In the genomic region with DNA sequence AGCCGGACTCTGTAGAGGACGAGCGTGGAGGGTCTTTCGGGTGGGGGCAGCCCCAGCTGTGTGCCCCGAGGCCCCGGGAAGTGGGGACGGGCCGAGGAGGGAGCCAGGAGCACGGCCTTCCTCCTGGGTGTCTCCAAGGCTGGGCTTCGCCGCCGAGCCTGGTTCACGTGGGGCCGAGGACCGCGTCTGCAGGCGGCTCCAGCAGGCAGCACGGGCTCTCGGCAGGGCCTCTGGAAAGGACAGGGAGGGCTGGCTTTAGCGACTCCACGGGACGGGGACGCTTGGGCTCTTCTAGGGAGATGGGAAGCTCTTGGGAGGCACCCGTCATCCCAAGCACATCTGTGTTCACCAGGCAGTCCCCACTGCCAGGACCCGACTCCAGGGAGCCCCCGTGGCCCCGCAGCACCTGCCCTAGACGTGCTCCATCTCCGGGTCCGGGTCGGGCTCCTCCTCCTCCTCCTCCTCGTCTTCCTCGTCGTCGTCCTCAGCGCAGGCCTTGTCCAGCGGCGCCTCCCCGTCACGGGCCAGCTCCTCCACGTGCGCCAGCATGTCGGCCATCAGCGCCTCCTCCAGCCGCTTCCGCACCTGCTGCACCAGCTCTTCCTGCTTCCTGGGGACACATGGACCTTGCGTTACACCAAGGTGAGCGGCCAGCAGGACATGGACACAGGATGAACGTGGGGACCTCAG, we compare ENCODE assay signal across 20 cellular contexts. TPM values are rescaled to one million over a fixed set of nuclear protein-coding genes. Genes with fewer than 3 reads are reported as not detected.
A peak's percentile ranks its signal among the peaks of the same experiment; 100 is the strongest.
DNase-seq lines count a peak whose midpoint lies in the region; ATAC-seq, FAIRE-seq and TF ChIP-seq lines count a peak whose summit lies in the region.
"Had no signal": no experiment of that assay in that cellular context is flagged by ENCODE, and none has a peak within 500 bp of the region (broad histone marks: within the 10 kb centered on the region; RNA-seq: fewer than 3 reads in every experiment).

No MANE protein-coding gene starts in this region.

- H3K27me3 ChIP-seq in K562 (ENCODE audit: control insufficient read depth in 2 of 2, insufficient read depth in 2 of 2, low read length in 2 of 2) (no peaks in the 10 kb centered on the region), sigmoid colon (no peaks in the 10 kb centered on the region)
- H3K27me3 ChIP-seq: Peyer's patch had no signal

- TF ChIP-seq RAD21 in K562 (CRISPR knock-in tag; conservative IDR thresholded peaks at IDR 0.05 in 1 of 2, IDR thresholded peaks at IDR 0.05 in 1 of 2) = no peak

- no peaks in the 10 kb centered on the region; the same call in 1 of the 2 replicates for H4K20me1 ChIP-seq in K562 (replicated peaks; ENCODE audit: control insufficient read depth, insufficient read depth, low read length)

- H3K4me1 Mint-ChIP-seq in WTC11 = no peaks in the 10 kb centered on the region

- ATAC-seq in Right ventricle myocardium inferior (peak; percentile 15), K562 (no peak), WTC11 (no peak)
- ATAC-seq: HCT116 had no signal

- TF ChIP-seq EP300 in K562 (IDR thresholded peaks at IDR 0.05; ENCODE audit: low read length) (no peak), sigmoid colon (IDR thresholded peaks at IDR 0.05) (no peak)

- intact Hi-C loops in Right ventricle myocardium inferior (cut with DNase I) (no loop called here), cardiac septum (cut with DNase I) (no loop called here), K562 (cut with micrococcal nuclease) (no loop called here), sigmoid colon (cut with DNase I) (no loop called here)

- H3K36me3 ChIP-seq in K562 (ENCODE audit: control insufficient read depth, insufficient read depth, low read length) = peaks cover 66% of the 10 kb centered on the region; the same call in 2 of the 3 replicates
- H3K36me3 ChIP-seq in sigmoid colon = peaks cover 18 to 66% (median 36%) of the 10 kb centered on the region in 4 donors

- peaks cover 24% of the 10 kb centered on the region for H3K36me3 Mint-ChIP-seq in WTC11

- H3K9me3 ChIP-seq in K562 (replicated peaks; ENCODE audit: control insufficient read depth, insufficient read depth, low read depth, low read length) (no peaks in the 10 kb centered on the region), sigmoid colon (no peaks in the 10 kb centered on the region)
- H3K9me3 ChIP-seq: Peyer's patch, SK-N-SH had no signal

- WGBS in K562 (ENCODE audit: insufficient coverage, low coverage, missing lambda C conversion rate) = 85% methylated on average over 33 of the region's 49 CpGs
- 91% methylated on average over 49 of the region's 49 CpGs for WGBS in sigmoid colon, 2 donors

- H2AFZ ChIP-seq in K562 (ENCODE audit: low read depth, low read length) = no peak overlapping the region

- FAIRE-seq in K562 (lab: Jason Lieb, UNC) (no peak), GM12892 (lab: Jason Lieb, UNC) (no peak)
- FAIRE-seq: A204.1, G401.6, GM19239 had no signal

- H3K9ac ChIP-seq in K562 (ENCODE audit: insufficient read depth in 1 of 2, low read depth in 2 of 2, low read length in 2 of 2) = peak overlapping the region in 1 of 2 experiments; percentile 14; a peak in 1 of 4 replicates
- H3K9ac ChIP-seq: SK-N-SH had no signal

- H3K9me3 Mint-ChIP-seq in WTC11 = no peaks in the 10 kb centered on the region
- H3K9me3 Mint-ChIP-seq: CD4-positive, alpha-beta T cell had no signal

- BruUV-seq in K562 (replicated peaks; lab: Mats Ljungman, UMichigan) = no TSS peak

- peaks cover 7 to 51% of the 10 kb centered on the region in 2 experiments; a peak in 3 of 5 replicates for H3K4me1 ChIP-seq in K562 (replicated peaks in 1 of 2; ENCODE audit: control insufficient read depth in 2 of 2, insufficient read depth in 2 of 2, low read length in 2 of 2)
- no peaks in the 10 kb centered on the region for H3K4me1 ChIP-seq in sigmoid colon
- H3K4me1 ChIP-seq: Peyer's patch had no signal

- TF ChIP-seq POLR2A in K562 (conservative IDR thresholded peaks at IDR 0.05) (no peak), sigmoid colon (IDR thresholded peaks at IDR 0.05) (no peak), GM12892 (IDR thresholded peaks at IDR 0.05; ENCODE audit: low read depth, low read length) (no peak)

- H3K79me2 ChIP-seq in K562 (ENCODE audit: control insufficient read depth, insufficient read depth, low read length) = no peaks in the 10 kb centered on the region

- H3K4me3 ChIP-seq in K562 (no peak overlapping the region), sigmoid colon (no peak overlapping the region)
- H3K4me3 ChIP-seq: Peyer's patch had no signal

- DNase-seq in Right ventricle myocardium inferior (ENCODE audit: missing footprints) (no peak), cardiac septum (ENCODE audit: low spot score) (no peak), NCI-H1105 (lab: John Stamatoyannopoulos, UW) (peak; percentile 63), K562 (ENCODE audit: extremely low read depth in 1 of 4, low spot score in 3 of 4) (peak in 1 of 4 experiments; percentile 4), sigmoid colon (peak; percentile 63), GM12892 (ENCODE audit: insufficient read length) (no peak), WTC11 (ENCODE audit: low spot score) (no peak)
- DNase-seq in activated T-cell treated with anti-CD3 and anti-CD28 coated beads, Interleukin-2, amount 50 U/mL, for 48 hours = no peak
- DNase-seq: CD4-positive, alpha-beta T cell; DND-41; GOT3; NCI-H187 treated with DMSO at 0.1 percent for 48 hours; NCI-H2171 treated with DMSO at 0.1 percent for 48 hours; Peyer's patch; SK-N-SH had no signal

- no peak overlapping the region for H3K4me3 Mint-ChIP-seq in WTC11
- H3K4me3 Mint-ChIP-seq: CD4-positive, alpha-beta T cell had no signal

- in situ Hi-C loops in K562 (cut with MboI) = no loop called here

- no peaks in the 10 kb centered on the region for H3K9me1 ChIP-seq in K562 (ENCODE audit: control insufficient read depth, insufficient read depth, low read length)

- no peak overlapping the region for H3K27ac ChIP-seq in K562 (ENCODE audit: extremely low read depth, low read depth, low read length)
- peak overlapping the region in 1 of 4 donors; percentile 11 for H3K27ac ChIP-seq in sigmoid colon
- H3K27ac ChIP-seq: Peyer's patch had no signal

- no peak overlapping the region for H3K4me2 ChIP-seq in K562 (ENCODE audit: insufficient read depth, low read length)
- H3K4me2 ChIP-seq: SK-N-SH had no signal

- no peaks in the 10 kb centered on the region for H3K27me3 Mint-ChIP-seq in WTC11 (ENCODE audit: low read depth)
- H3K27me3 Mint-ChIP-seq: CD4-positive, alpha-beta T cell had no signal

- POLR2A ChIA-PET in K562 (lab: Yijun Ruan, JAX) = interaction anchor here (4.0 kb wide), 1 partner anchor 12 kb away, joined by 40 read pairs; a partner anchor contains a TSS
- POLR2A ChIA-PET in WTC11 (lab: Charles Lee) = no interaction called here

- CTCF ChIA-PET in K562 (lab: Yijun Ruan, JAX; ENCODE audit: low intra/inter-chr PET ratio) = no interaction called here
- CTCF ChIA-PET in WTC11 (lab: Charles Lee) = interaction anchor here (1.2 to 4.1 kb wide), 2 partner anchors 24 to 32 kb away, joined by 3 to 17 read pairs; no protein-coding TSS in a partner anchor

- no peak overlapping the region for H3K27ac Mint-ChIP-seq in WTC11
- H3K27ac Mint-ChIP-seq: CD4-positive, alpha-beta T cell had no signal

- TF ChIP-seq CTCF in K562 (IDR thresholded peaks at IDR 0.05 in 2 of 3, conservative IDR thresholded peaks at IDR 0.05 in 1 of 3; ENCODE audit: insufficient read depth in 2 of 3, low read depth in 1 of 3, low read length in 3 of 3) (no peak), sigmoid colon (IDR thresholded peaks at IDR 0.05) (no peak), WTC11 (IDR thresholded peaks at IDR 0.05) (no peak)

RNA-seq across cellular contexts. Expression of a gene that starts 9.9 kb away (rescaled TPM):
- total RNA-seq in Right ventricle myocardium inferior (9.6 TPM), cardiac septum (8.3 TPM), K562 (2014; rRNA removed) (39.3 and 48.8 TPM in 2 replicates), K562 (2014; rRNA removed; fragmentation: Illumina TruSeq; extraction: Trizol) (5.7 and 6.5 TPM in 2 replicates), K562 (2015; rRNA removed; fragmentation: Illumina TruSeq; extraction: Trizol) (9.5 and 9.8 TPM in 2 replicates), K562 (2021) (34.0 and 35.9 TPM in 2 replicates), sigmoid colon (10 to 100 TPM in 3 of 4 donors, 1 to 10 TPM in 1; 7.4 to 16.1 (median 12.9) TPM), WTC11 (2021) (69.5 to 80.5 TPM (median 78.2 TPM) in 3 replicates)
- total RNA-seq in K562 (2011; cell fraction: chromatin; rRNA removed; ENCODE audit: low replicate concordance) = 1.3 and 3.7 TPM in 2 replicates
- total RNA-seq in K562 (2011; cell fraction: nucleolus; rRNA removed) = 7.0 and 7.7 TPM in 2 replicates
- 3.1 and 3.2 TPM in 2 replicates for total RNA-seq in K562 (2011; cell fraction: nucleoplasm; rRNA removed)
- polyA plus RNA-seq in K562 (2011; rRNA removed) (2.6 and 3.3 TPM in 2 replicates), K562 (2014; fragmentation: Illumina TruSeq; extraction: Trizol) (2.6 and 4.4 TPM in 2 replicates), K562 (2014; fragmentation: Nextera tagmentation; extraction: Ambion mirVana) (1 to 10 TPM; 1.7 to 1.9 TPM), K562 (2014; rRNA removed) (11.6 and 11.9 TPM in 2 replicates), sigmoid colon (10 to 100 TPM in 1 of 3 donors, 1 to 10 TPM in 2; 4.8 to 10.3 (median 5.1) TPM)
- 3.5 and 29.9 TPM in 2 replicates for polyA plus RNA-seq in K562 (2011; cell fraction: cytosol; rRNA removed)
- 2.1 and 5.8 TPM in 2 replicates for polyA plus RNA-seq in K562 (2011; cell fraction: nucleus; rRNA removed)
- 6.4 and 7.7 TPM in 2 replicates for polyA plus RNA-seq in K562 (2012)
- polyA minus RNA-seq in K562 (2011; rRNA and poly(A)+ RNA removed) = 1.0 and 1.6 TPM in 2 replicates
- 20.2 and 21.8 TPM in 2 replicates for polyA minus RNA-seq in K562 (2011; cell fraction: cytosol; rRNA and poly(A)+ RNA removed)
- polyA minus RNA-seq in K562 (2011; cell fraction: nucleus; rRNA and poly(A)+ RNA removed) = 2.4 and 3.0 TPM in 2 replicates
- 0.49 TPM for polyA plus RNA-seq in GM12892 (2012; ENCODE audit: missing spikeins)

RNA-seq across cellular contexts. Expression of a gene that starts 14.6 kb away (rescaled TPM):
- total RNA-seq in Right ventricle myocardium inferior = 64.2 TPM
- total RNA-seq in cardiac septum = 61.8 TPM
- 89.8 and 204 TPM in 2 replicates for total RNA-seq in K562 (2011; cell fraction: chromatin; rRNA removed; ENCODE audit: low replicate concordance)
- total RNA-seq in K562 (2011; cell fraction: nucleolus; rRNA removed) = 153 TPM in 2 replicates
- 99.7 and 106 TPM in 2 replicates for total RNA-seq in K562 (2011; cell fraction: nucleoplasm; rRNA removed)
- 135 and 157 TPM in 2 replicates for total RNA-seq in K562 (2014; rRNA removed)
- 11.4 and 12.6 TPM in 2 replicates for total RNA-seq in K562 (2014; rRNA removed; fragmentation: Illumina TruSeq; extraction: Trizol)
- 51.9 and 62.9 TPM in 2 replicates for total RNA-seq in K562 (2015; rRNA removed; fragmentation: Illumina TruSeq; extraction: Trizol)
- 114 and 137 TPM in 2 replicates for total RNA-seq in K562 (2021)
- 30.9 and 37.9 TPM in 2 replicates for polyA plus RNA-seq in K562 (2011; rRNA removed)
- 58.0 and 173 TPM in 2 replicates for polyA plus RNA-seq in K562 (2011; cell fraction: cytosol; rRNA removed)
- 66.0 and 127 TPM in 2 replicates for polyA plus RNA-seq in K562 (2011; cell fraction: nucleus; rRNA removed)
- 65.7 and 74.0 TPM in 2 replicates for polyA plus RNA-seq in K562 (2012)
- 7.7 and 39.8 TPM in 2 replicates for polyA plus RNA-seq in K562 (2014; fragmentation: Illumina TruSeq; extraction: Trizol)
- under 1 TPM; 0.24 to 0.52 TPM for polyA plus RNA-seq in K562 (2014; fragmentation: Nextera tagmentation; extraction: Ambion mirVana)
- polyA plus RNA-seq in K562 (2014; rRNA removed) = 94.4 and 103 TPM in 2 replicates
- polyA minus RNA-seq in K562 (2011; rRNA and poly(A)+ RNA removed) = 35.8 and 69.0 TPM in 2 replicates
- 99.0 and 105 TPM in 2 replicates for polyA minus RNA-seq in K562 (2011; cell fraction: cytosol; rRNA and poly(A)+ RNA removed)
- polyA minus RNA-seq in K562 (2011; cell fraction: nucleus; rRNA and poly(A)+ RNA removed) = 27.9 and 29.1 TPM in 2 replicates
- total RNA-seq in sigmoid colon = 10 to 100 TPM; 52.3 to 88.6 (median 71.3) TPM
- polyA plus RNA-seq in sigmoid colon = 100 to 1,000 TPM in 1 of 3 donors, 10 to 100 TPM in 2; 26.1 to 105 (median 33.0) TPM
- polyA plus RNA-seq in GM12892 (2012; ENCODE audit: missing spikeins) = 12.4 TPM
- 90.2 to 94.8 TPM (median 93.2 TPM) in 3 replicates for total RNA-seq in WTC11 (2021)

RNA-seq across cellular contexts. Expression of a gene that starts 27.2 kb away (rescaled TPM):
- total RNA-seq in Right ventricle myocardium inferior = 1,146 TPM
- total RNA-seq in cardiac septum = 697 TPM
- total RNA-seq in K562 (2011; cell fraction: chromatin; rRNA removed; ENCODE audit: low replicate concordance) = 49.4 and 136 TPM in 2 replicates
- 110 and 114 TPM in 2 replicates for total RNA-seq in K562 (2011; cell fraction: nucleolus; rRNA removed)
- 78.5 and 82.1 TPM in 2 replicates for total RNA-seq in K562 (2011; cell fraction: nucleoplasm; rRNA removed)
- total RNA-seq in K562 (2014; rRNA removed) = 203 and 259 TPM in 2 replicates
- 62.7 and 65.9 TPM in 2 replicates for total RNA-seq in K562 (2014; rRNA removed; fragmentation: Illumina TruSeq; extraction: Trizol)
- 94.2 and 104 TPM in 2 replicates for total RNA-seq in K562 (2015; rRNA removed; fragmentation: Illumina TruSeq; extraction: Trizol)
- 355 and 411 TPM in 2 replicates for total RNA-seq in K562 (2021)
- polyA plus RNA-seq in K562 (2011; rRNA removed) = 390 and 494 TPM in 2 replicates
- polyA plus RNA-seq in K562 (2011; cell fraction: cytosol; rRNA removed) = 245 and 412 TPM in 2 replicates
- 128 and 175 TPM in 2 replicates for polyA plus RNA-seq in K562 (2011; cell fraction: nucleus; rRNA removed)
- 203 and 322 TPM in 2 replicates for polyA plus RNA-seq in K562 (2012)
- 57.6 and 122 TPM in 2 replicates for polyA plus RNA-seq in K562 (2014; fragmentation: Illumina TruSeq; extraction: Trizol)
- 100 to 1,000 TPM; 225 to 394 TPM for polyA plus RNA-seq in K562 (2014; fragmentation: Nextera tagmentation; extraction: Ambion mirVana)
- polyA plus RNA-seq in K562 (2014; rRNA removed) = 329 and 366 TPM in 2 replicates
- 24.6 and 35.3 TPM in 2 replicates for polyA minus RNA-seq in K562 (2011; rRNA and poly(A)+ RNA removed)
- polyA minus RNA-seq in K562 (2011; cell fraction: cytosol; rRNA and poly(A)+ RNA removed) = 35.2 and 46.2 TPM in 2 replicates
- 26.8 and 31.8 TPM in 2 replicates for polyA minus RNA-seq in K562 (2011; cell fraction: nucleus; rRNA and poly(A)+ RNA removed)
- total RNA-seq in sigmoid colon = 100 to 1,000 TPM in 3 of 4 donors, 10 to 100 TPM in 1; 81.1 to 176 (median 122) TPM
- polyA plus RNA-seq in sigmoid colon = 100 to 1,000 TPM; 158 to 339 (median 330) TPM
- polyA plus RNA-seq in GM12892 (2012; ENCODE audit: missing spikeins) = 152 TPM
- total RNA-seq in WTC11 (2021) = 195 to 198 TPM (median 196 TPM) in 3 replicates

RNA-seq across cellular contexts. Expression of a gene that starts 54.2 kb away (rescaled TPM):
- total RNA-seq in Right ventricle myocardium inferior (not detected), cardiac septum (not detected), K562 (2014; rRNA removed) (0.12 and 0.23 TPM in 2 replicates), K562 (2014; rRNA removed; fragmentation: Illumina TruSeq; extraction: Trizol) (not detected in 2 replicates), K562 (2015; rRNA removed; fragmentation: Illumina TruSeq; extraction: Trizol) (not detected in 2 replicates), K562 (2021) (0.16 TPM in 1 of 2 replicates, not detected in the other), sigmoid colon (under 1 TPM in 1 of 4 donors, not detected in 3; 0.36 TPM), WTC11 (2021) (0.60 to 1.4 TPM (median 0.62 TPM) in 3 replicates)
- total RNA-seq in K562 (2011; cell fraction: chromatin; rRNA removed; ENCODE audit: low replicate concordance) = 0.25 and 1.2 TPM in 2 replicates
- total RNA-seq in K562 (2011; cell fraction: nucleolus; rRNA removed) = 0.53 and 0.83 TPM in 2 replicates
- total RNA-seq in K562 (2011; cell fraction: nucleoplasm; rRNA removed) = 0.44 and 0.53 TPM in 2 replicates
- polyA plus RNA-seq in K562 (2011; rRNA removed) (0.04 and 0.08 TPM in 2 replicates), K562 (2014; fragmentation: Illumina TruSeq; extraction: Trizol) (not detected in 2 replicates), K562 (2014; fragmentation: Nextera tagmentation; extraction: Ambion mirVana) (not detected), K562 (2014; rRNA removed) (0.07 and 0.27 TPM in 2 replicates), sigmoid colon (under 1 TPM in 1 of 3 donors, not detected in 2; 0.32 TPM)
- 0.06 and 0.16 TPM in 2 replicates for polyA plus RNA-seq in K562 (2011; cell fraction: cytosol; rRNA removed)
- 0.81 and 1.6 TPM in 2 replicates for polyA plus RNA-seq in K562 (2011; cell fraction: nucleus; rRNA removed)
- polyA plus RNA-seq in K562 (2012) = 0.08 TPM in 1 of 2 replicates, not detected in the other
- polyA minus RNA-seq in K562 (2011; rRNA and poly(A)+ RNA removed) = not detected in 2 replicates
- polyA minus RNA-seq in K562 (2011; cell fraction: cytosol; rRNA and poly(A)+ RNA removed) = not detected in 2 replicates
- polyA minus RNA-seq in K562 (2011; cell fraction: nucleus; rRNA and poly(A)+ RNA removed) = 0.67 TPM in 2 replicates
- not detected for polyA plus RNA-seq in GM12892 (2012; ENCODE audit: missing spikeins)
- total RNA-seq: Peyer's patch had no signal
- polyA plus RNA-seq: BJ, SK-N-SH had no signal

Comparison
In these comparisons a context has a peak if more than half of its experiments do, and no peak if none do; other contexts are left out.
1. DNase-seq: peak in NCI-H1105 (single experiment) and sigmoid colon (single experiment); none in Right ventricle myocardium inferior (single experiment), cardiac septum (single experiment), activated T-cell treated with anti-CD3 and anti-CD28 coated beads, Interleukin-2, amount 50 U/mL, for 48 hours (0 of 2), GM12892 (single experiment) and WTC11 (single experiment).